Comparison of ENCODE assay signal across 15 cellular contexts in genomic region chr19:48554385-48555091, GRCh38. TPM values are rescaled to one million over a fixed set of nuclear protein-coding genes. Genes with fewer than 3 reads are reported as not detected.
DNase-seq lines count a peak whose midpoint lies in the region; ATAC-seq, FAIRE-seq and TF ChIP-seq lines count a peak whose summit lies in the region.
"Had no signal": no experiment of that assay in that cellular context is flagged by ENCODE, and none has a peak within 500 bp of the region (broad histone marks: within the 10 kb centered on the region; RNA-seq: fewer than 3 reads in every experiment).

No MANE protein-coding gene starts in this region.

- H3K23ac ChIP-seq in mesenchymal stem cell (ENCODE audit: low read length in 2 of 2) = no peak overlapping the region

- no peaks in the 10 kb centered on the region for H3K79me2 ChIP-seq in K562 (ENCODE audit: control insufficient read depth, insufficient read depth, low read length)

- no TSS peak for BruUV-seq in K562 (replicated peaks; lab: Mats Ljungman, UMichigan)

- no peak overlapping the region for H2BK15ac ChIP-seq in mesenchymal stem cell (ENCODE audit: low read depth, poor library complexity, severe bottlenecking)

- H4K8ac ChIP-seq in mesenchymal stem cell (ENCODE audit: low read length) = peak overlapping the region; percentile 48

- no peak for TF ChIP-seq POLR2A in A549 (IDR thresholded peaks at IDR 0.05; ENCODE audit: low read length)
- TF ChIP-seq POLR2A in K562 (conservative IDR thresholded peaks at IDR 0.05) = no peak

- peak overlapping the region; percentile 40 to 52 for H3K18ac ChIP-seq in mesenchymal stem cell (ENCODE audit: low read depth in 1 of 2, low read length in 2 of 2)

- no peaks in the 10 kb centered on the region for H3K9me1 ChIP-seq in K562 (ENCODE audit: control insufficient read depth, insufficient read depth, low read length)

- H3K4ac ChIP-seq in mesenchymal stem cell (ENCODE audit: low read depth in 1 of 2, low read length in 2 of 2) = peak overlapping the region in 1 of 2 experiments; percentile 28

- peak overlapping the region; percentile 68 for H2BK120ac ChIP-seq in mesenchymal stem cell (ENCODE audit: low read depth, low read length)

- no peaks in the 10 kb centered on the region for H3K36me3 ChIP-seq in HUES48 (ENCODE audit: control insufficient read depth, insufficient read depth, low read length)
- no peaks in the 10 kb centered on the region for H3K36me3 ChIP-seq in K562 (ENCODE audit: control insufficient read depth, insufficient read depth, low read length)
- H3K36me3 ChIP-seq in mesenchymal stem cell (ENCODE audit: control insufficient read depth in 1 of 2, insufficient read depth in 2 of 2, low read depth in 1 of 2, low read length in 2 of 2) = no peaks in the 10 kb centered on the region
- H3K36me3 ChIP-seq: spleen had no signal

- in situ Hi-C loops in K562 (cut with MboI) = no loop called here

- H2AFZ ChIP-seq in K562 (ENCODE audit: low read depth, low read length) (no peak overlapping the region), mesenchymal stem cell (ENCODE audit: low read depth, low read length) (no peak overlapping the region)

- 57% methylated on average over 13 of the region's 16 CpGs for WGBS in A549 (ENCODE audit: missing lambda C conversion rate)
- 62% methylated on average over 12 of the region's 16 CpGs for WGBS in K562 (ENCODE audit: insufficient coverage, low coverage, missing lambda C conversion rate)
- 66% methylated on average over 16 of the region's 16 CpGs for WGBS in mesenchymal stem cell

- ATAC-seq in A549 (peak; percentile 67 to 70), K562 (peak; percentile 13; the same call in 2 of the 3 replicates), HG02870 (IDR thresholded peaks at IDR 0.05; ENCODE audit: unreplicated experiment) (no peak), GM21381 (IDR thresholded peaks at IDR 0.05; ENCODE audit: unreplicated experiment) (no peak), GM19452 (IDR thresholded peaks at IDR 0.05; ENCODE audit: unreplicated experiment) (no peak)

- H2AK5ac ChIP-seq in mesenchymal stem cell (ENCODE audit: low read length, severe bottlenecking) = peak overlapping the region; percentile 49

- no peak overlapping the region for H4K91ac ChIP-seq in mesenchymal stem cell (ENCODE audit: low read length)

- H3K4me1 ChIP-seq in A549 = peaks cover 79% of the 10 kb centered on the region
- H3K4me1 ChIP-seq in HUES48 (ENCODE audit: control insufficient read depth, insufficient read depth, low read length) = peaks cover 8% of the 10 kb centered on the region
- H3K4me1 ChIP-seq in K562 (replicated peaks in 1 of 2; ENCODE audit: control insufficient read depth in 2 of 2, insufficient read depth in 2 of 2, low read length in 2 of 2) = peaks cover 8 to 28% of the 10 kb centered on the region in 2 experiments; a peak in 3 of 5 replicates
- peaks cover 29% of the 10 kb centered on the region for H3K4me1 ChIP-seq in mesenchymal stem cell (ENCODE audit: control insufficient read depth, insufficient read depth, low read depth, low read length)

- H3K14ac ChIP-seq in mesenchymal stem cell (ENCODE audit: low read length in 2 of 2) = no peak overlapping the region

- intact Hi-C loops in K562 (cut with micrococcal nuclease) = no loop called here

- H3K9me3 ChIP-seq in A549 (no peaks in the 10 kb centered on the region), HUES48 (ENCODE audit: control insufficient read depth, insufficient read depth, low read length) (no peaks in the 10 kb centered on the region), K562 (replicated peaks; ENCODE audit: control insufficient read depth, insufficient read depth, low read depth, low read length) (no peaks in the 10 kb centered on the region), mesenchymal stem cell (ENCODE audit: control insufficient read depth, low read length) (no peaks in the 10 kb centered on the region)
- H3K9me3 ChIP-seq: spleen had no signal

- POLR2A ChIA-PET in A549 (lab: Yijun Ruan, JAX) (interaction anchor here (0.6 to 3.2 kb wide), 21 partner anchors 9 to 256 kb away, joined by 3 to 45 read pairs (median 5); partner anchors contain the start of genes BCAT2, RPL18 and SPHK2), K562 (lab: Yijun Ruan, JAX) (interaction anchor here (0.7 to 1.6 kb wide), 6 partner anchors 8 to 183 kb away, joined by 3 to 7 read pairs (median 4); no protein-coding TSS in a partner anchor)

- CTCF ChIA-PET in A549 (lab: Yijun Ruan, JAX) = interaction anchor here (0.6 to 14.9 kb wide), 16 partner anchors 9 to 66 kb away, joined by 3 to 100 read pairs (median 6); no protein-coding TSS in a partner anchor
- CTCF ChIA-PET in K562 (lab: Yijun Ruan, JAX; ENCODE audit: low intra/inter-chr PET ratio) = no interaction called here

- peak overlapping the region; percentile 97 to 100 for H3K27ac ChIP-seq in A549
- peak overlapping the region; percentile 77 for H3K27ac ChIP-seq in HUES48 (ENCODE audit: low read depth, low read length)
- no peak overlapping the region for H3K27ac ChIP-seq in K562 (ENCODE audit: extremely low read depth, low read depth, low read length)
- H3K27ac ChIP-seq in mesenchymal stem cell (ENCODE audit: low read length, poor library complexity, severe bottlenecking) = no peak overlapping the region
- H3K27ac ChIP-seq: spleen had no signal

- no peak overlapping the region for H3K4me3 ChIP-seq in A549
- H3K4me3 ChIP-seq in HUES48 (ENCODE audit: low read depth, low read length) = no peak overlapping the region
- H3K4me3 ChIP-seq in K562 = no peak overlapping the region
- no peak overlapping the region for H3K4me3 ChIP-seq in mesenchymal stem cell (ENCODE audit: insufficient read depth in 1 of 2, low read depth in 1 of 2, low read length in 2 of 2)
- H3K4me3 ChIP-seq: spleen had no signal

- peak; percentile 85 to 97 for DNase-seq in A549 (ENCODE audit: low read depth in 1 of 2, low spot score in 1 of 2)
- peak in 1 of 4 experiments; percentile 13 for DNase-seq in K562 (ENCODE audit: extremely low read depth in 1 of 4, low spot score in 3 of 4)
- DNase-seq in mesenchymal stem cell = no peak
- DNase-seq in effector CD8-positive, alpha-beta T cell (lab: John Stamatoyannopoulos, UW) = no peak
- DNase-seq: activated CD4-positive, alpha-beta memory T cell treated with anti-CD3 and anti-CD28 coated beads for 36 hours; GDM1; spleen had no signal

- no peak overlapping the region for H2BK5ac ChIP-seq in mesenchymal stem cell (ENCODE audit: low read depth, low read length, poor library complexity, severe bottlenecking)

- TF ChIP-seq EP300 in A549 (IDR thresholded peaks at IDR 0.05) (no peak), K562 (IDR thresholded peaks at IDR 0.05; ENCODE audit: low read length) (no peak)

- H3K27me3 ChIP-seq in HUES48 (ENCODE audit: control insufficient read depth, insufficient read depth, low read length) (no peaks in the 10 kb centered on the region), K562 (ENCODE audit: control insufficient read depth in 2 of 2, insufficient read depth in 2 of 2, low read length in 2 of 2) (peaks cover 0 to 10% of the 10 kb centered on the region in 2 experiments; a peak in 3 of 5 replicates), mesenchymal stem cell (ENCODE audit: control insufficient read depth in 1 of 2, insufficient read depth in 1 of 2, low read length in 2 of 2) (peaks cover 3 to 13% of the 10 kb centered on the region in 2 experiments)

- H2BK12ac ChIP-seq in mesenchymal stem cell (ENCODE audit: low read length in 2 of 2) = peak overlapping the region; percentile 70 to 93

- TF ChIP-seq RAD21 in A549 (conservative IDR thresholded peaks at IDR 0.05 in 1 of 2, IDR thresholded peaks at IDR 0.05 in 1 of 2) (no peak), K562 (CRISPR knock-in tag; conservative IDR thresholded peaks at IDR 0.05 in 1 of 2, IDR thresholded peaks at IDR 0.05 in 1 of 2) (no peak)

- H3K4me2 ChIP-seq in A549 (peak overlapping the region; percentile 75), K562 (ENCODE audit: insufficient read depth, low read length) (no peak overlapping the region), mesenchymal stem cell (ENCODE audit: low read length, poor library complexity, severe bottlenecking) (peak overlapping the region; percentile 41)

- no peaks in the 10 kb centered on the region for H3K79me1 ChIP-seq in mesenchymal stem cell (replicated peaks; ENCODE audit: low read length, poor library complexity, severe bottlenecking)

- H3K9ac ChIP-seq in HUES48 (ENCODE audit: low read depth, low read length) (no peak overlapping the region), K562 (ENCODE audit: insufficient read depth in 1 of 2, low read depth in 2 of 2, low read length in 2 of 2) (no peak overlapping the region), mesenchymal stem cell (ENCODE audit: low read length) (no peak overlapping the region)

- no peak for FAIRE-seq in A549 (lab: Jason Lieb, UNC)
- FAIRE-seq in K562 (lab: Jason Lieb, UNC) = no peak
- FAIRE-seq: keratinocyte had no signal

- no peaks in the 10 kb centered on the region; the same call in 1 of the 2 replicates for H4K20me1 ChIP-seq in K562 (replicated peaks; ENCODE audit: control insufficient read depth, insufficient read depth, low read length)

- TF ChIP-seq CTCF in A549 (IDR thresholded peaks at IDR 0.05) = no peak
- TF ChIP-seq CTCF in K562 (IDR thresholded peaks at IDR 0.05 in 2 of 3, conservative IDR thresholded peaks at IDR 0.05 in 1 of 3; ENCODE audit: insufficient read depth in 2 of 3, low read depth in 1 of 3, low read length in 3 of 3) = no peak

RNA-seq across cellular contexts. Expression of gene SULT2B1, which starts 2.6 kb away (rescaled TPM):
- polyA plus RNA-seq in A549 (2011; rRNA removed) = 22.2 and 22.4 TPM in 2 replicates
- 31.5 and 41.0 TPM in 2 replicates for polyA plus RNA-seq in A549 (2012; cell fraction: cytosol; rRNA removed)
- polyA plus RNA-seq in A549 (2012; cell fraction: nucleus; rRNA removed) = 23.6 and 29.0 TPM in 2 replicates
- polyA plus RNA-seq in A549 (2017; fragmentation: RNase III; extraction: RNeasy Plus Mini Kit Qiagen cat#74134 plus additional on column Dnase treatment) = 30.1 to 36.5 TPM (median 34.3 TPM) in 3 replicates
- 26.5 and 28.7 TPM in 2 replicates for polyA minus RNA-seq in A549 (2011; rRNA and poly(A)+ RNA removed)
- not detected in 2 replicates for total RNA-seq in K562 (2011; cell fraction: chromatin; rRNA removed; ENCODE audit: low replicate concordance)
- total RNA-seq in K562 (2011; cell fraction: nucleolus; rRNA removed) = not detected in 2 replicates
- total RNA-seq in K562 (2011; cell fraction: nucleoplasm; rRNA removed) = 0.37 TPM in 1 of 2 replicates, not detected in the other
- total RNA-seq in K562 (2014; rRNA removed) = 0.37 and 0.54 TPM in 2 replicates
- total RNA-seq in K562 (2014; rRNA removed; fragmentation: Illumina TruSeq; extraction: Trizol) = 0.22 TPM in 1 of 2 replicates, not detected in the other
- total RNA-seq in K562 (2015; rRNA removed; fragmentation: Illumina TruSeq; extraction: Trizol) = 0.26 TPM in 1 of 2 replicates, not detected in the other
- 0.42 and 0.62 TPM in 2 replicates for total RNA-seq in K562 (2021)
- polyA plus RNA-seq in K562 (2011; rRNA removed) = 0.38 and 0.46 TPM in 2 replicates
- polyA plus RNA-seq in K562 (2011; cell fraction: cytosol; rRNA removed) = 0.37 and 1.5 TPM in 2 replicates
- polyA plus RNA-seq in K562 (2011; cell fraction: nucleus; rRNA removed) = 0.10 and 0.14 TPM in 2 replicates
- 0.53 and 1.2 TPM in 2 replicates for polyA plus RNA-seq in K562 (2012)
- 0.09 and 0.28 TPM in 2 replicates for polyA plus RNA-seq in K562 (2014; fragmentation: Illumina TruSeq; extraction: Trizol)
- polyA plus RNA-seq in K562 (2014; fragmentation: Nextera tagmentation; extraction: Ambion mirVana) = under 1 TPM in 1 of 2 experiments, not detected in 1; 0.14 TPM
- 0.11 and 0.32 TPM in 2 replicates for polyA plus RNA-seq in K562 (2014; rRNA removed)
- 0.30 TPM in 1 of 2 replicates, not detected in the other for polyA minus RNA-seq in K562 (2011; rRNA and poly(A)+ RNA removed)
- not detected in 2 replicates for polyA minus RNA-seq in K562 (2011; cell fraction: cytosol; rRNA and poly(A)+ RNA removed)
- not detected in 2 replicates for polyA minus RNA-seq in K562 (2011; cell fraction: nucleus; rRNA and poly(A)+ RNA removed)
- 0.83 TPM for polyA plus RNA-seq in mesenchymal stem cell (2013, experiment 1 of 2)
- 0.70 TPM for polyA plus RNA-seq in mesenchymal stem cell (2013, experiment 2 of 2)
- total RNA-seq: activated CD4-positive, alpha-beta memory T cell treated with anti-CD3 and anti-CD28 coated beads for 36 hours; spleen had no signal
- polyA plus RNA-seq: neural cell had no signal

RNA-seq across cellular contexts. Expression of gene LMTK3, which starts 42.9 kb away (rescaled TPM):
- polyA plus RNA-seq in A549 (2011; rRNA removed) (0.62 and 0.95 TPM in 2 replicates), A549 (2017; fragmentation: RNase III; extraction: RNeasy Plus Mini Kit Qiagen cat#74134 plus additional on column Dnase treatment) (4.6 to 6.1 TPM (median 5.6 TPM) in 3 replicates), K562 (2011; rRNA removed) (0.35 and 0.66 TPM in 2 replicates), K562 (2014; fragmentation: Illumina TruSeq; extraction: Trizol) (1.1 and 2.1 TPM in 2 replicates), K562 (2014; fragmentation: Nextera tagmentation; extraction: Ambion mirVana) (not detected), K562 (2014; rRNA removed) (2.8 and 3.3 TPM in 2 replicates)
- 2.6 and 3.8 TPM in 2 replicates for polyA plus RNA-seq in A549 (2012; cell fraction: cytosol; rRNA removed)
- polyA plus RNA-seq in A549 (2012; cell fraction: nucleus; rRNA removed) = 9.6 and 11.7 TPM in 2 replicates
- polyA minus RNA-seq in A549 (2011; rRNA and poly(A)+ RNA removed) = 0.45 and 0.54 TPM in 2 replicates
- total RNA-seq in K562 (2011; cell fraction: chromatin; rRNA removed; ENCODE audit: low replicate concordance) = 1.5 and 3.5 TPM in 2 replicates
- 3.8 and 4.1 TPM in 2 replicates for total RNA-seq in K562 (2011; cell fraction: nucleolus; rRNA removed)
- 1.5 and 2.4 TPM in 2 replicates for total RNA-seq in K562 (2011; cell fraction: nucleoplasm; rRNA removed)
- total RNA-seq in K562 (2014; rRNA removed) (4.9 and 5.1 TPM in 2 replicates), K562 (2014; rRNA removed; fragmentation: Illumina TruSeq; extraction: Trizol) (0.45 and 0.76 TPM in 2 replicates), K562 (2015; rRNA removed; fragmentation: Illumina TruSeq; extraction: Trizol) (2.0 and 2.5 TPM in 2 replicates), K562 (2021) (10.2 and 12.3 TPM in 2 replicates)
- 0.53 and 1.7 TPM in 2 replicates for polyA plus RNA-seq in K562 (2011; cell fraction: cytosol; rRNA removed)
- polyA plus RNA-seq in K562 (2011; cell fraction: nucleus; rRNA removed) = 1.5 and 2.7 TPM in 2 replicates
- polyA plus RNA-seq in K562 (2012) = 3.7 and 4.7 TPM in 2 replicates
- 0.14 and 0.15 TPM in 2 replicates for polyA minus RNA-seq in K562 (2011; rRNA and poly(A)+ RNA removed)
- polyA minus RNA-seq in K562 (2011; cell fraction: cytosol; rRNA and poly(A)+ RNA removed) = 2.3 and 3.2 TPM in 2 replicates
- 1.1 and 1.2 TPM in 2 replicates for polyA minus RNA-seq in K562 (2011; cell fraction: nucleus; rRNA and poly(A)+ RNA removed)
- polyA plus RNA-seq in mesenchymal stem cell (2013, experiment 1 of 2) = 0.66 TPM
- 0.55 TPM for polyA plus RNA-seq in mesenchymal stem cell (2013, experiment 2 of 2)
- polyA plus RNA-seq: fibroblast of lung had no signal

RNA-seq across cellular contexts. Expression of gene SPACA4, which starts 52.0 kb away (rescaled TPM):
- polyA plus RNA-seq in A549 (2011; rRNA removed) (0.08 and 0.09 TPM in 2 replicates), A549 (2017; fragmentation: RNase III; extraction: RNeasy Plus Mini Kit Qiagen cat#74134 plus additional on column Dnase treatment) (0.12 to 0.13 TPM in 2 of 3 replicates, not detected in the other), K562 (2011; rRNA removed) (not detected in 2 replicates), K562 (2014; fragmentation: Illumina TruSeq; extraction: Trizol) (not detected in 2 replicates), K562 (2014; fragmentation: Nextera tagmentation; extraction: Ambion mirVana) (not detected), K562 (2014; rRNA removed) (not detected in 2 replicates)
- 0.08 and 0.16 TPM in 2 replicates for polyA plus RNA-seq in A549 (2012; cell fraction: cytosol; rRNA removed)
- polyA plus RNA-seq in A549 (2012; cell fraction: nucleus; rRNA removed) = 0.24 and 0.60 TPM in 2 replicates
- 0.39 TPM in 1 of 2 replicates, not detected in the other for polyA minus RNA-seq in A549 (2011; rRNA and poly(A)+ RNA removed)
- total RNA-seq in K562 (2011; cell fraction: chromatin; rRNA removed; ENCODE audit: low replicate concordance) = not detected in 2 replicates
- total RNA-seq in K562 (2011; cell fraction: nucleolus; rRNA removed) = not detected in 2 replicates
- not detected in 2 replicates for total RNA-seq in K562 (2011; cell fraction: nucleoplasm; rRNA removed)
- total RNA-seq in K562 (2014; rRNA removed) (not detected in 2 replicates), K562 (2014; rRNA removed; fragmentation: Illumina TruSeq; extraction: Trizol) (not detected in 2 replicates), K562 (2015; rRNA removed; fragmentation: Illumina TruSeq; extraction: Trizol) (not detected in 2 replicates), K562 (2021) (not detected in 2 replicates)
- polyA plus RNA-seq in K562 (2011; cell fraction: cytosol; rRNA removed) = 0.09 TPM in 1 of 2 replicates, not detected in the other
- polyA plus RNA-seq in K562 (2011; cell fraction: nucleus; rRNA removed) = not detected in 2 replicates
- polyA plus RNA-seq in K562 (2012) = not detected in 2 replicates
- polyA minus RNA-seq in K562 (2011; rRNA and poly(A)+ RNA removed) = not detected in 2 replicates
- not detected in 2 replicates for polyA minus RNA-seq in K562 (2011; cell fraction: cytosol; rRNA and poly(A)+ RNA removed)
- not detected in 2 replicates for polyA minus RNA-seq in K562 (2011; cell fraction: nucleus; rRNA and poly(A)+ RNA removed)
- polyA plus RNA-seq in mesenchymal stem cell (2013, experiment 1 of 2) = not detected
- polyA plus RNA-seq in mesenchymal stem cell (2013, experiment 2 of 2) = not detected
- total RNA-seq: activated CD4-positive, alpha-beta memory T cell treated with anti-CD3 and anti-CD28 coated beads for 36 hours; fibroblast of lung; spleen; urinary bladder had no signal
- polyA plus RNA-seq: fibroblast of lung, neural cell, spleen, urinary bladder had no signal

Comparison
In these comparisons a context has a peak if more than half of its experiments do, and no peak if none do; other contexts are left out.
1. ATAC-seq: peak in A549 (2 of 2) and K562 (single experiment); none in HG02870 (single experiment), GM21381 (single experiment) and GM19452 (single experiment).
2. DNase-seq: peak in A549 (2 of 2); none in mesenchymal stem cell (single experiment) and effector CD8-positive, alpha-beta T cell (single experiment).
3. H3K27ac ChIP-seq: peak in A549 (2 of 2) and HUES48 (single experiment); none in K562 (single experiment) and mesenchymal stem cell (single experiment).
4. RNA of gene SULT2B1, which starts 2.6 kb away (polyA plus RNA-seq): 22.2 to 41.0 TPM in A549; 0.09 to 1.5 TPM in K562; every median in the first group is over 4 times any median in the second.
5. Of the 35 proteins assayed by ChIP-seq in both K562 and A549: peak only in K562: HDAC2; only in A549: CHD2, CHD4 and ESRRA; in both: KDM1A and ZFP36; in neither: 26; mixed calls (peak in some experiments, not most) for 3.